Comparison of ENCODE assay signal across 14 cellular contexts in the genomic region with DNA sequence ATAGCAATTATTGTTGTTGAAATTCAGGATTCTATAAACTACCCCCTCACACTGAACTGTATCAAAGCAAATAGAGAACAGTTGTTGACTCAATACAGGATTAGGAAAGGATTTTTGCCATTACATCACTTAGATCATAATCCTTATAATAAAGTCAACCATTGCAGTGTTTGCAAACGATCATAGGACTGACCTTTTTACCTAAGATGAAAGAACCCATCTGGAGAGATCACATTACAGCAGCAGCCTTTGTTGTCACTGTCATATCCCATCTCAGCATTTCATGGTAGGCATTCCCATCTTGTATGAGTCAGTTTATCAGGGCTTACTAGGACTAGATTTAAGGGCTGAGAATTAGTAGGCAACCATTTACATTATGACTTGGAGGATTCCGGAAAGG.
A peak's percentile ranks its signal among the peaks of the same experiment; 100 is the strongest.
DNase-seq lines count a peak whose midpoint lies in the region; ATAC-seq, FAIRE-seq and TF ChIP-seq lines count a peak whose summit lies in the region.
"Had no signal": no experiment of that assay in that cellular context is flagged by ENCODE, and none has a peak within 500 bp of the region (broad histone marks: within the 10 kb centered on the region; RNA-seq: fewer than 3 reads in every experiment).

No MANE protein-coding gene starts in this region.

- no peaks in the 10 kb centered on the region for H3K27me3 Mint-ChIP-seq in stimulated activated memory B cell treated with anti-CD40 and anti-IgM and Interleukin-4, amounts not matched to agents 10 μg/mL and 1 μg/mL and 100 μg/mL, for 72 hours
- H3K27me3 Mint-ChIP-seq: activated naive CD8-positive, alpha-beta T cell had no signal

- H3K36me3 ChIP-seq in A673 (ENCODE audit: insufficient read depth, low read length, poor library complexity, severe bottlenecking), result no peaks in the 10 kb centered on the region
- H3K36me3 ChIP-seq in endothelial cell of umbilical vein (ENCODE audit: control insufficient read depth in 2 of 2, extremely low read depth in 1 of 2, insufficient read depth in 2 of 2, low read length in 2 of 2), result no peaks in the 10 kb centered on the region
- H3K36me3 ChIP-seq: prostate gland had no signal

- H3K27me3 ChIP-seq in A673 (replicated peaks; ENCODE audit: insufficient read depth, low read depth, low read length, poor library complexity), result no peaks in the 10 kb centered on the region
- no peaks in the 10 kb centered on the region for H3K27me3 ChIP-seq in endothelial cell of umbilical vein (ENCODE audit: control insufficient read depth in 2 of 2, insufficient read depth in 2 of 2, low read length in 2 of 2)

- TF ChIP-seq POLR2A in endothelial cell of umbilical vein (IDR thresholded peaks at IDR 0.05; ENCODE audit: low read depth, low read length), result no peak

- intact Hi-C loops in A673 (cut with micrococcal nuclease; ENCODE audit: unreplicated experiment) (no loop called here), endothelial cell of umbilical vein (cut with micrococcal nuclease) (no loop called here)

- no peaks in the 10 kb centered on the region for H3K79me2 ChIP-seq in endothelial cell of umbilical vein (ENCODE audit: control insufficient read depth, insufficient read depth, low read length)

- POLR2A ChIA-PET in A673 (lab: Charles Lee; ENCODE audit: low non-redundant PET), result interaction anchor here (0.8 kb wide), 1 partner anchor 207 kb away, joined by 3 read pairs; no protein-coding TSS in a partner anchor
- POLR2A ChIA-PET in endothelial cell of umbilical vein (lab: Charles Lee), result no interaction called here

- FAIRE-seq in endothelial cell of umbilical vein (lab: Jason Lieb, UNC), result peak; percentile 76
- FAIRE-seq: colon had no signal

- no peaks in the 10 kb centered on the region for H3K9me1 ChIP-seq in endothelial cell of umbilical vein (replicated peaks; ENCODE audit: control insufficient read depth, extremely low read depth, insufficient read depth, low read length)

- peaks cover 18% of the 10 kb centered on the region for H3K4me1 ChIP-seq in A673 (ENCODE audit: insufficient read depth, low read length, poor library complexity, severe bottlenecking)
- H3K4me1 ChIP-seq in endothelial cell of umbilical vein (ENCODE audit: control insufficient read depth, extremely low read depth, insufficient read depth, low read length), result peaks cover 8% of the 10 kb centered on the region
- H3K4me1 ChIP-seq: prostate gland had no signal

- CTCF ChIA-PET in A673 (lab: Charles Lee), result no interaction called here
- CTCF ChIA-PET in endothelial cell of umbilical vein (lab: Charles Lee), result interaction anchor here (1.4 kb wide), 1 partner anchor 11 kb away, joined by 4 read pairs; no protein-coding TSS in a partner anchor

- peaks cover 17% of the 10 kb centered on the region for H3K9me3 Mint-ChIP-seq in stimulated activated memory B cell treated with anti-CD40 and anti-IgM and Interleukin-4, amounts not matched to agents 10 μg/mL and 1 μg/mL and 100 μg/mL, for 72 hours

- peaks cover 28% of the 10 kb centered on the region for H3K36me3 Mint-ChIP-seq in stimulated activated memory B cell treated with anti-CD40 and anti-IgM and Interleukin-4, amounts not matched to agents 10 μg/mL and 1 μg/mL and 100 μg/mL, for 72 hours

- H4K20me1 ChIP-seq in endothelial cell of umbilical vein (replicated peaks; ENCODE audit: control insufficient read depth, extremely low read depth, insufficient read depth, low read length), result no peaks in the 10 kb centered on the region

- BruUV-seq in A673 (replicated peaks; lab: Mats Ljungman, UMichigan), result no TSS peak
- no TSS peak for BruUV-seq in endothelial cell of umbilical vein (replicated peaks; lab: Mats Ljungman, UMichigan)

- no peaks in the 10 kb centered on the region for H3K4me1 Mint-ChIP-seq in stimulated activated memory B cell treated with anti-CD40 and anti-IgM and Interleukin-4, amounts not matched to agents 10 μg/mL and 1 μg/mL and 100 μg/mL, for 72 hours
- H3K4me1 Mint-ChIP-seq: immature natural killer cell had no signal

- peaks cover 9% of the 10 kb centered on the region for H3K9me3 ChIP-seq in A673 (ENCODE audit: low read depth, low read length, poor library complexity, severe bottlenecking)
- no peaks in the 10 kb centered on the region for H3K9me3 ChIP-seq in endothelial cell of umbilical vein (replicated peaks; ENCODE audit: control insufficient read depth, insufficient read depth, low read length)
- H3K9me3 ChIP-seq: prostate gland had no signal

- no peak overlapping the region for H3K4me2 ChIP-seq in endothelial cell of umbilical vein (ENCODE audit: insufficient read depth, low read length)

- H2AFZ ChIP-seq in endothelial cell of umbilical vein (ENCODE audit: low read depth, low read length), result no peak overlapping the region

- DNase-seq in A673 (ENCODE audit: low spot score), result peak; percentile 79
- DNase-seq in NCI-H1105 (lab: John Stamatoyannopoulos, UW), result peak; percentile 26
- DNase-seq in NCI-H69 (lab: John Stamatoyannopoulos, UW), result peak; percentile 100
- DNase-seq in endothelial cell of umbilical vein (ENCODE audit: low read depth, low spot score), result peak; percentile 52
- DNase-seq in activated naive CD4-positive, alpha-beta T cell treated with Interleukin-2 at 50 U/mL for 16 hours, result no peak
- no peak for DNase-seq in kidney glomerular epithelial cell (lab: John Stamatoyannopoulos, UW)
- DNase-seq: DMS79, immature natural killer cell had no signal

- H3K4me3 Mint-ChIP-seq in stimulated activated memory B cell treated with anti-CD40 and anti-IgM and Interleukin-4, amounts not matched to agents 10 μg/mL and 1 μg/mL and 100 μg/mL, for 72 hours, result no peak overlapping the region
- H3K4me3 Mint-ChIP-seq: activated naive CD8-positive, alpha-beta T cell; immature natural killer cell had no signal

- no peak overlapping the region for H3K4me3 ChIP-seq in A673 (ENCODE audit: low read depth, low read length, poor library complexity, severe bottlenecking)
- H3K4me3 ChIP-seq in endothelial cell of umbilical vein (replicated peaks in 1 of 3; ENCODE audit: insufficient read depth in 1 of 3, low read depth in 1 of 3, low read length in 3 of 3), result no peak overlapping the region
- H3K4me3 ChIP-seq: prostate gland, SK-N-MC had no signal

- H3K27ac ChIP-seq in A673 (ENCODE audit: low read depth, low read length, poor library complexity, severe bottlenecking), result peak overlapping the region; percentile 80
- no peak overlapping the region for H3K27ac ChIP-seq in endothelial cell of umbilical vein (ENCODE audit: insufficient read depth, low read depth, low read length)
- H3K27ac ChIP-seq: prostate gland, SK-N-MC had no signal

- ATAC-seq in stimulated activated memory B cell treated with anti-CD40 and anti-IgM and Interleukin-4, amounts not matched to agents 10 μg/mL and 1 μg/mL and 100 μg/mL, for 72 hours, result no peak
- no peak for ATAC-seq in GM19463 (IDR thresholded peaks at IDR 0.05; ENCODE audit: unreplicated experiment)

- dilution Hi-C loops in endothelial cell of umbilical vein (cut with MboI; ENCODE audit: extremely low pct_ligation_motif_present, low sequenced_read_pairs), result no loop called here

- TF ChIP-seq CTCF in A673 (conservative IDR thresholded peaks at IDR 0.05; ENCODE audit: low read depth, low read length) (no peak), endothelial cell of umbilical vein (IDR thresholded peaks at IDR 0.05; ENCODE audit: extremely low read depth in 1 of 2, insufficient read depth in 1 of 2, low read depth in 1 of 2, low read length in 2 of 2) (no peak)

- H3K9ac ChIP-seq in endothelial cell of umbilical vein (replicated peaks; ENCODE audit: extremely low read depth, insufficient read depth, low read length), result no peak overlapping the region

- no peak overlapping the region for H3K27ac Mint-ChIP-seq in stimulated activated memory B cell treated with anti-CD40 and anti-IgM and Interleukin-4, amounts not matched to agents 10 μg/mL and 1 μg/mL and 100 μg/mL, for 72 hours
- H3K27ac Mint-ChIP-seq: activated naive CD8-positive, alpha-beta T cell; immature natural killer cell had no signal

TF ChIP-seq in endothelial cell of umbilical vein, 7 proteins besides CTCF, POLR2A, EP300 and RAD21:
- TF ChIP-seq, protein P1, sequence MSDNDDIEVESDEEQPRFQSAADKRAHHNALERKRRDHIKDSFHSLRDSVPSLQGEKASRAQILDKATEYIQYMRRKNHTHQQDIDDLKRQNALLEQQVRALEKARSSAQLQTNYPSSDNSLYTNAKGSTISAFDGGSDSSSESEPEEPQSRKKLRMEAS (IDR thresholded peaks at IDR 0.05; ENCODE audit: insufficient read depth, insufficient read length), result no peak
- TF ChIP-seq POLR2AphosphoS5 (IDR thresholded peaks at IDR 0.05; ENCODE audit: insufficient read depth, low read depth, low read length) (no peak), JUN (IDR thresholded peaks at IDR 0.05; ENCODE audit: borderline replicate concordance, insufficient read depth, insufficient read length, low read depth) (no peak), GATA2 (IDR thresholded peaks at IDR 0.05; ENCODE audit: insufficient read depth, insufficient read length, low read depth, low read length) (no peak), FOS (IDR thresholded peaks at IDR 0.05; ENCODE audit: borderline replicate concordance, insufficient read depth, low read length) (no peak), EZH2 (IDR thresholded peaks at IDR 0.05; ENCODE audit: borderline replicate concordance, low read depth, low read length, severe bottlenecking) (no peak), MYC (IDR thresholded peaks at IDR 0.05; ENCODE audit: low read depth, low read length) (no peak)

Comparison
In these comparisons a context has a peak if more than half of its experiments do, and no peak if none do; other contexts are left out.
1. DNase-seq: peak in A673 (single experiment), NCI-H1105 (single experiment), NCI-H69 (single experiment) and endothelial cell of umbilical vein (single experiment); none in activated naive CD4-positive, alpha-beta T cell treated with Interleukin-2 at 50 U/mL for 16 hours (single experiment) and kidney glomerular epithelial cell (single experiment).